In genomic region chr5:93192683-93193082, GRCh38 we compare ENCODE assay signal across 20 cellular contexts.
DNase-seq lines count a peak whose midpoint lies in the region; ATAC-seq and TF ChIP-seq lines count a peak whose summit lies in the region.
"Had no signal": no experiment of that assay in that cellular context is flagged by ENCODE, and none has a peak within 500 bp of the region (broad histone marks: within the 10 kb centered on the region; RNA-seq: fewer than 3 reads in every experiment).

No MANE protein-coding gene starts in this region.

- no peak overlapping the region for H2AFZ ChIP-seq in hepatocyte

- no peaks in the 10 kb centered on the region for H3K27me3 ChIP-seq in hepatocyte
- no peaks in the 10 kb centered on the region for H3K27me3 ChIP-seq in CD8-positive, alpha-beta T cell (ENCODE audit: insufficient read depth, low read length)
- H3K27me3 ChIP-seq in ascending aorta, result no peaks in the 10 kb centered on the region
- H3K27me3 ChIP-seq: dorsolateral prefrontal cortex, tibial artery had no signal

- TF ChIP-seq CTCF in HFFc6 (IDR thresholded peaks at IDR 0.05) (no peak), hepatocyte (IDR thresholded peaks at IDR 0.05; ENCODE audit: poor library complexity) (no peak), progenitor cell of endocrine pancreas (IDR thresholded peaks at IDR 0.05; ENCODE audit: unreplicated experiment) (no peak), ascending aorta (IDR thresholded peaks at IDR 0.05) (no peak)
- TF ChIP-seq CTCF in CD8-positive, alpha-beta T cell (IDR thresholded peaks at IDR 0.05), result no peak

- H3K4me3 ChIP-seq in hepatocyte, result no peak overlapping the region
- H3K4me3 ChIP-seq in CD8-positive, alpha-beta T cell (ENCODE audit: low read depth, low read length), result no peak overlapping the region
- H3K4me3 ChIP-seq in ascending aorta, result no peak overlapping the region
- H3K4me3 ChIP-seq: dorsolateral prefrontal cortex, tibial artery had no signal

- peaks cover 21% of the 10 kb centered on the region for H3K4me1 ChIP-seq in hepatocyte (ENCODE audit: insufficient read depth)
- no peaks in the 10 kb centered on the region for H3K4me1 ChIP-seq in CD8-positive, alpha-beta T cell (ENCODE audit: insufficient read depth, low read length)
- H3K4me1 ChIP-seq in ascending aorta, result no peaks in the 10 kb centered on the region
- H3K4me1 ChIP-seq: tibial artery had no signal

- no peak for ATAC-seq in CD8-positive, alpha-beta T cell
- ATAC-seq in HG03045 (IDR thresholded peaks at IDR 0.05; ENCODE audit: unreplicated experiment) (no peak), Right ventricle myocardium superior (ENCODE audit: poor library complexity) (no peak)
- ATAC-seq: activated CD8-positive, alpha-beta T cell treated with anti-CD3 and anti-CD28 coated beads, Interleukin-2, amount 10 ng/mL, durations not matched to agents 7 days and 5 days had no signal

- 70% methylated on average over 2 of the region's 2 CpGs for WGBS in hepatocyte (ENCODE audit: low lambda C conversion rate, missing lambda C conversion rate)

- H3K27ac Mint-ChIP-seq in HFFc6, result peak overlapping the region; percentile 85
- H3K27ac Mint-ChIP-seq in progenitor cell of endocrine pancreas, result peak overlapping the region; percentile 1
- no peak overlapping the region for H3K27ac Mint-ChIP-seq in CD8-positive, alpha-beta T cell
- H3K27ac Mint-ChIP-seq: activated CD8-positive, alpha-beta T cell treated with anti-CD3 and anti-CD28 coated beads, Interleukin-2, amount 10 ng/mL, durations not matched to agents 7 days and 5 days; activated naive CD4-positive, alpha-beta T cell treated with anti-CD3 and anti-CD28 coated beads for 36 hours; stimulated activated naive CD8-positive, alpha-beta T cell treated with anti-CD3 and anti-CD28 coated beads, Interleukin-15, Interleukin-2, amounts not matched to agents 100 ng/mL and 50 ng/mL, for 24 hours had no signal

- no peak for DNase-seq in HFFc6
- DNase-seq in SW480 (ENCODE audit: low spot score), result peak; percentile 7
- DNase-seq in hepatocyte (ENCODE audit: low spot score), result no peak
- DNase-seq in progenitor cell of endocrine pancreas (ENCODE audit: low spot score, unreplicated experiment), result no peak
- no peak for DNase-seq in CD8-positive, alpha-beta T cell
- DNase-seq in ascending aorta (ENCODE audit: low spot score in 2 of 2), result no peak
- DNase-seq in Right ventricle myocardium superior, result no peak
- DNase-seq: activated CD4-positive, CD25-positive, alpha-beta regulatory T cell treated with anti-CD3 and anti-CD28 coated beads, Interleukin-2, amount 50 U/mL, for 72 hours; activated CD8-positive, alpha-beta T cell treated with anti-CD3 and anti-CD28 coated beads, Interleukin-2, amount 10 ng/mL, durations not matched to agents 7 days and 5 days; activated naive CD4-positive, alpha-beta T cell treated with anti-CD3 and anti-CD28 coated beads for 36 hours; amygdala; dorsolateral prefrontal cortex; erythroblast; GOT3; NCI-H1417; nucleus accumbens; tibial artery had no signal

- no peaks in the 10 kb centered on the region for H3K9me3 ChIP-seq in hepatocyte (ENCODE audit: low read depth)
- no peaks in the 10 kb centered on the region for H3K9me3 ChIP-seq in CD8-positive, alpha-beta T cell (ENCODE audit: low read length)
- H3K9me3 ChIP-seq in ascending aorta, result no peaks in the 10 kb centered on the region
- H3K9me3 ChIP-seq: tibial artery had no signal

- H3K4me3 Mint-ChIP-seq in HFFc6 (peak overlapping the region; percentile 56), progenitor cell of endocrine pancreas (ENCODE audit: low read depth) (no peak overlapping the region)
- H3K4me3 Mint-ChIP-seq in CD8-positive, alpha-beta T cell, result no peak overlapping the region
- H3K4me3 Mint-ChIP-seq: activated CD8-positive, alpha-beta T cell treated with anti-CD3 and anti-CD28 coated beads, Interleukin-2, amount 10 ng/mL, durations not matched to agents 7 days and 5 days; activated naive CD4-positive, alpha-beta T cell treated with anti-CD3 and anti-CD28 coated beads for 36 hours; central memory CD8-positive, alpha-beta T cell; stimulated activated naive CD8-positive, alpha-beta T cell treated with anti-CD3 and anti-CD28 coated beads, Interleukin-15, Interleukin-2, amounts not matched to agents 100 ng/mL and 50 ng/mL, for 24 hours had no signal

- H3K9me3 Mint-ChIP-seq in HFFc6, result no peaks in the 10 kb centered on the region
- peaks cover 7% of the 10 kb centered on the region for H3K9me3 Mint-ChIP-seq in progenitor cell of endocrine pancreas (ENCODE audit: low read depth)
- no peaks in the 10 kb centered on the region for H3K9me3 Mint-ChIP-seq in CD8-positive, alpha-beta T cell
- H3K9me3 Mint-ChIP-seq: stimulated activated naive CD8-positive, alpha-beta T cell treated with anti-CD3 and anti-CD28 coated beads, Interleukin-15, Interleukin-2, amounts not matched to agents 100 ng/mL and 50 ng/mL, for 24 hours had no signal

- H3K36me3 ChIP-seq in hepatocyte (replicated peaks; ENCODE audit: insufficient read depth, low read depth) (no peaks in the 10 kb centered on the region), ascending aorta (no peaks in the 10 kb centered on the region)
- H3K36me3 ChIP-seq in CD8-positive, alpha-beta T cell (ENCODE audit: insufficient read depth, low read length), result no peaks in the 10 kb centered on the region
- H3K36me3 ChIP-seq: tibial artery had no signal

- H3K4me2 ChIP-seq in hepatocyte, result no peak overlapping the region

- H3K27me3 Mint-ChIP-seq in HFFc6 (ENCODE audit: insufficient read depth) (peaks cover 1% of the 10 kb centered on the region), progenitor cell of endocrine pancreas (no peaks in the 10 kb centered on the region)
- H3K27me3 Mint-ChIP-seq in CD8-positive, alpha-beta T cell (ENCODE audit: low read depth), result no peaks in the 10 kb centered on the region
- H3K27me3 Mint-ChIP-seq: central memory CD8-positive, alpha-beta T cell; stimulated activated naive CD8-positive, alpha-beta T cell treated with anti-CD3 and anti-CD28 coated beads, Interleukin-15, Interleukin-2, amounts not matched to agents 100 ng/mL and 50 ng/mL, for 24 hours had no signal

- H3K36me3 Mint-ChIP-seq in HFFc6 (ENCODE audit: low read depth) (no peaks in the 10 kb centered on the region; the same call in 1 of the 2 replicates), progenitor cell of endocrine pancreas (ENCODE audit: insufficient read depth) (no peaks in the 10 kb centered on the region)
- no peaks in the 10 kb centered on the region for H3K36me3 Mint-ChIP-seq in CD8-positive, alpha-beta T cell

- H3K79me2 ChIP-seq in hepatocyte, result no peaks in the 10 kb centered on the region

- peaks cover 69% of the 10 kb centered on the region for H3K4me1 Mint-ChIP-seq in HFFc6 (ENCODE audit: low read depth)
- peaks cover 33% of the 10 kb centered on the region for H3K4me1 Mint-ChIP-seq in progenitor cell of endocrine pancreas (ENCODE audit: low read depth)
- H3K4me1 Mint-ChIP-seq in CD8-positive, alpha-beta T cell (ENCODE audit: low read depth), result no peaks in the 10 kb centered on the region
- H3K4me1 Mint-ChIP-seq: central memory CD8-positive, alpha-beta T cell had no signal

- intact Hi-C loops in CD8-positive, alpha-beta T cell (cut with DNase I, micrococcal nuclease), result no loop called here
- intact Hi-C loops in ascending aorta (cut with DNase I), result no loop called here
- intact Hi-C loops in Right ventricle myocardium superior (cut with DNase I), result no loop called here

- H3K9me2 ChIP-seq in hepatocyte (replicated peaks; ENCODE audit: insufficient read depth), result no peaks in the 10 kb centered on the region

- POLR2A ChIA-PET in CD8-positive, alpha-beta T cell (lab: Charles Lee), result no interaction called here

- no peaks in the 10 kb centered on the region for H4K20me1 ChIP-seq in hepatocyte (ENCODE audit: insufficient read depth, poor library complexity, severe bottlenecking)

- CTCF ChIA-PET in CD8-positive, alpha-beta T cell (lab: Charles Lee), result no interaction called here

- H3K27ac ChIP-seq in hepatocyte, result peak overlapping the region; percentile 37
- H3K27ac ChIP-seq in CD8-positive, alpha-beta T cell (ENCODE audit: low read depth, low read length), result no peak overlapping the region
- H3K27ac ChIP-seq in ascending aorta, result no peak overlapping the region
- H3K27ac ChIP-seq: dorsolateral prefrontal cortex, tibial artery had no signal
